8 cellular contexts compared by ENCODE assay signal in the genomic region with DNA sequence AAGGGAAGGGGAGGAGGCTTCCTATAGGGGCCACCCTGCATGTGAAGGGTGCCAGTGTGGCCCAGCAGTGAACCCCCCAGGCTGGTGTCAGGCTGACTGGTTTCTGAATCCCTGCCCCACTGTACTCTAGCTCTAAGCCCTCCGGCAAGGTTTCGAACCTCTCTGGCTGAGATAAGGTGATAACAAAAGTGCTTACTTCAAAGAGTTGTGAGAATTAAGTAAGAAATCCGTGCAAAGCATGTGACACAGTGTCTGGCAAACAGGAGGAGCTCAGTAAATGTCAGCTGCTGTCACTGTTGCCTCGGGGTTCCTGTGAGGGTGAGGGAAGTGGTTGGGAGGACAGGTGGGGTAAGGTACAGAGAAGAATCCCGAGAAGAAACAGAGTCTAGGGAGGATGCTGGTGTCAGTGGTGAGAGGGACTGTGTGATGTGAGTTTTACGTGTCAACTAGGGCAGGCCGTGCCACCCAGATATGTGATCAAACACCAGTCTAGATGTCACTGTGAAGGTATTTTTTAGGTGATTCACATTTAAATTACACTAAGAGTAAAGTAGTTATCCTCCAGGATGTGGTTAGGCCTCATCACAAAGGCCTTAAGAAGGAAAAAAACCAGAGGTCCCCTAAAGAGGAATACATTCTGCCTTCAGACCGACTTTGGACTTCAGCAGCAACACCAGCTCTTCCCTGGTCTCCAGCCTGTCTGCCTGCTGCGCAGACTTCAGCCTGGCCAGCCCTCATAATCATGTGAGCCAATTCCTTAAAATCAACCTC.
A peak's percentile ranks its signal among the peaks of the same experiment; 100 is the strongest.
DNase-seq lines count a peak whose midpoint lies in the region; ATAC-seq and TF ChIP-seq lines count a peak whose summit lies in the region.

No MANE protein-coding gene starts in this region.

- CTCF ChIA-PET in activated CD8-positive, alpha-beta T cell treated with anti-CD3 and anti-CD28 coated beads for 36 hours (lab: Charles Lee), result interaction anchor here (0.8 to 1.4 kb wide), 4 partner anchors 34 to 78 kb away, joined by 3 to 4 read pairs (median 3); no protein-coding TSS in a partner anchor

- H3K27ac Mint-ChIP-seq in activated CD8-positive, alpha-beta T cell treated with anti-CD3 and anti-CD28 coated beads for 36 hours, result peak overlapping the region; percentile 90
- H3K27ac Mint-ChIP-seq in stimulated activated memory B cell treated with anti-CD40 and anti-IgM and Interleukin-4, amounts not matched to agents 10 μg/mL and 1 μg/mL and 100 μg/mL, for 72 hours, result no peak overlapping the region

- POLR2A ChIA-PET in activated CD8-positive, alpha-beta T cell treated with anti-CD3 and anti-CD28 coated beads for 36 hours (lab: Charles Lee), result interaction anchor here (0.7 to 1.5 kb wide), 3 partner anchors 60 to 68 kb away, joined by 3 to 6 read pairs (median 4); partner anchors contain the start of gene BPGM

- peaks cover 17% of the 10 kb centered on the region for H3K4me1 Mint-ChIP-seq in activated CD8-positive, alpha-beta T cell treated with anti-CD3 and anti-CD28 coated beads for 36 hours (ENCODE audit: low read depth)
- no peaks in the 10 kb centered on the region for H3K4me1 Mint-ChIP-seq in stimulated activated memory B cell treated with anti-CD40 and anti-IgM and Interleukin-4, amounts not matched to agents 10 μg/mL and 1 μg/mL and 100 μg/mL, for 72 hours

- H3K9me3 Mint-ChIP-seq in activated CD8-positive, alpha-beta T cell treated with anti-CD3 and anti-CD28 coated beads for 36 hours, result no peaks in the 10 kb centered on the region
- no peaks in the 10 kb centered on the region for H3K9me3 Mint-ChIP-seq in stimulated activated memory B cell treated with anti-CD40 and anti-IgM and Interleukin-4, amounts not matched to agents 10 μg/mL and 1 μg/mL and 100 μg/mL, for 72 hours

- peak overlapping the region; percentile 50 for H3K4me3 Mint-ChIP-seq in activated CD8-positive, alpha-beta T cell treated with anti-CD3 and anti-CD28 coated beads for 36 hours
- H3K4me3 Mint-ChIP-seq in stimulated activated memory B cell treated with anti-CD40 and anti-IgM and Interleukin-4, amounts not matched to agents 10 μg/mL and 1 μg/mL and 100 μg/mL, for 72 hours, result no peak overlapping the region

- peak; percentile 94 for ATAC-seq in activated CD8-positive, alpha-beta T cell treated with anti-CD3 and anti-CD28 coated beads for 36 hours
- ATAC-seq in HG02763 (IDR thresholded peaks at IDR 0.05; ENCODE audit: unreplicated experiment), result no peak
- ATAC-seq in stimulated activated memory B cell treated with anti-CD40 and anti-IgM and Interleukin-4, amounts not matched to agents 10 μg/mL and 1 μg/mL and 100 μg/mL, for 72 hours, result no peak

- H3K36me3 Mint-ChIP-seq in activated CD8-positive, alpha-beta T cell treated with anti-CD3 and anti-CD28 coated beads for 36 hours (ENCODE audit: low read depth), result no peaks in the 10 kb centered on the region
- no peaks in the 10 kb centered on the region for H3K36me3 Mint-ChIP-seq in stimulated activated memory B cell treated with anti-CD40 and anti-IgM and Interleukin-4, amounts not matched to agents 10 μg/mL and 1 μg/mL and 100 μg/mL, for 72 hours

- TF ChIP-seq CTCF in activated CD8-positive, alpha-beta T cell treated with anti-CD3 and anti-CD28 coated beads for 36 hours (IDR thresholded peaks at IDR 0.05), result no peak

- H3K27me3 Mint-ChIP-seq in activated CD8-positive, alpha-beta T cell treated with anti-CD3 and anti-CD28 coated beads for 36 hours, result no peaks in the 10 kb centered on the region
- peaks cover 43% of the 10 kb centered on the region for H3K27me3 Mint-ChIP-seq in stimulated activated memory B cell treated with anti-CD40 and anti-IgM and Interleukin-4, amounts not matched to agents 10 μg/mL and 1 μg/mL and 100 μg/mL, for 72 hours

- peak; percentile 56 for DNase-seq in H4 (ENCODE audit: low spot score)
- DNase-seq in activated CD8-positive, alpha-beta T cell treated with anti-CD3 and anti-CD28 coated beads for 36 hours, result peak; percentile 81
- DNase-seq in epithelial cell of prostate (ENCODE audit: low read depth, low spot score), result no peak
- DNase-seq in stimulated activated CD4-positive, alpha-beta T cell treated with anti-CD3 and anti-CD28 coated beads, Interleukin-2, amount 100 ng/mL, for 48 hours, result peak; percentile 30 to 34
- no peak for DNase-seq in HT-29 (ENCODE audit: low spot score)
- no peak for DNase-seq in NCI-H1417 (lab: John Stamatoyannopoulos, UW)

- peak overlapping the region; percentile 35 for H3K27ac ChIP-seq in epithelial cell of prostate

- intact Hi-C loops in activated CD8-positive, alpha-beta T cell treated with anti-CD3 and anti-CD28 coated beads for 36 hours (cut with micrococcal nuclease), result loop anchor here (5.0 kb wide), 1 partner anchor 64 kb away; the partner anchor contains the start of gene BPGM

Comparison
In these comparisons a context has a peak if more than half of its experiments do, and no peak if none do; other contexts are left out.
1. DNase-seq: peak in H4 (single experiment), activated CD8-positive, alpha-beta T cell treated with anti-CD3 and anti-CD28 coated beads for 36 hours (single experiment) and stimulated activated CD4-positive, alpha-beta T cell treated with anti-CD3 and anti-CD28 coated beads, Interleukin-2, amount 100 ng/mL, for 48 hours (2 of 2); none in epithelial cell of prostate (single experiment), HT-29 (single experiment) and NCI-H1417 (0 of 3).